In genomic region chr19:2823646-2824045, GRCh38 we compare ENCODE assay signal across 25 cellular contexts. TPM values are rescaled to one million over a fixed set of nuclear protein-coding genes. Genes with fewer than 3 reads are reported as not detected.
DNase-seq lines count a peak whose midpoint lies in the region; TF ChIP-seq lines count a peak whose summit lies in the region.
"Had no signal": no experiment of that assay in that cellular context is flagged by ENCODE, and none has a peak within 500 bp of the region (broad histone marks: within the 10 kb centered on the region; RNA-seq: fewer than 3 reads in every experiment).

No MANE protein-coding gene starts in this region.

- H3K9ac ChIP-seq in BLaER1: no peak overlapping the region

- no peaks in the 10 kb centered on the region for H3K27me3 ChIP-seq in BLaER1
- no peaks in the 10 kb centered on the region for H3K27me3 ChIP-seq in H7 (ENCODE audit: control insufficient read depth, insufficient read depth, low read length)
- H3K27me3 ChIP-seq in sigmoid colon: no peaks in the 10 kb centered on the region

- no peaks in the 10 kb centered on the region for H4K20me1 ChIP-seq in BLaER1

- DNase-seq in H7: peak; percentile 5
- no peak for DNase-seq in neural crest cell (ENCODE audit: low read depth, low spot score)
- DNase-seq in NCI-H2107 (lab: John Stamatoyannopoulos, UW): no peak
- DNase-seq in germinal center (ENCODE audit: low spot score): no peak
- no peak for DNase-seq in sigmoid colon
- DNase-seq: AML-193; Caco-2; Calu3; CD4-positive, alpha-beta T cell; CD8-positive, alpha-beta T cell; DMS 273 treated with DMSO at 0.1 percent for 48 hours; DMS153; DMS53; DMS79; DND-41; EL; GDM1 had no signal

- H3K27me3 Mint-ChIP-seq in neural crest cell (ENCODE audit: low read depth): no peaks in the 10 kb centered on the region
- H3K27me3 Mint-ChIP-seq: B cell; CD4-positive, alpha-beta T cell had no signal

- H3K36me3 Mint-ChIP-seq in neural crest cell (ENCODE audit: low read depth): peaks cover 23% of the 10 kb centered on the region

- TF ChIP-seq EP300 in sigmoid colon (IDR thresholded peaks at IDR 0.05): no peak

- TF ChIP-seq CTCF in neural crest cell (conservative IDR thresholded peaks at IDR 0.05): no peak
- TF ChIP-seq CTCF in sigmoid colon (IDR thresholded peaks at IDR 0.05): no peak

- H3K4me3 ChIP-seq in BLaER1 (no peak overlapping the region), H7 (ENCODE audit: insufficient read depth, low read depth, low read length) (no peak overlapping the region), sigmoid colon (no peak overlapping the region)
- H3K4me3 ChIP-seq: A549, GM12878 had no signal

- whole genome bisulfite sequencing in sigmoid colon, 2 donors: 84 to 89% methylated on average over 9 of the region's 9 CpGs

- H3K36me3 ChIP-seq in BLaER1: peaks cover 58% of the 10 kb centered on the region
- H3K36me3 ChIP-seq in H7 (replicated peaks; ENCODE audit: control insufficient read depth, insufficient read depth, low read length): peaks cover 3% of the 10 kb centered on the region
- peaks cover 0 to 32% (median 6%) of the 10 kb centered on the region in 4 donors for H3K36me3 ChIP-seq in sigmoid colon

- peak overlapping the region; percentile 49 for H3K4me3 Mint-ChIP-seq in neural crest cell
- H3K4me3 Mint-ChIP-seq: B cell; CD8-positive, alpha-beta T cell had no signal

- H3K27ac Mint-ChIP-seq in neural crest cell (ENCODE audit: unreplicated experiment): no peak overlapping the region
- H3K27ac Mint-ChIP-seq: B cell; CD4-positive, alpha-beta T cell; CD8-positive, alpha-beta T cell had no signal

- H3K27ac ChIP-seq in BLaER1 (0 out of 2 replicates have a peak overlapping the region, but pooled peaks have one; percentile 13), sigmoid colon (no peak overlapping the region)
- H3K27ac ChIP-seq: 22Rv1, A549, C4-2B had no signal

- peak overlapping the region; percentile 50 for H3K4me2 ChIP-seq in BLaER1
- H3K4me2 ChIP-seq: A549 had no signal

- intact Hi-C loops in sigmoid colon (cut with DNase I): no loop called here

- no peaks in the 10 kb centered on the region for H3K4me1 Mint-ChIP-seq in neural crest cell

- H3K9me3 Mint-ChIP-seq in neural crest cell: peaks cover 5% of the 10 kb centered on the region
- H3K9me3 Mint-ChIP-seq: CD4-positive, alpha-beta T cell; CD8-positive, alpha-beta T cell had no signal

- peaks cover 51% of the 10 kb centered on the region for H3K4me1 ChIP-seq in BLaER1
- H3K4me1 ChIP-seq in sigmoid colon: peaks cover 0 to 18% (median 10%) of the 10 kb centered on the region in 4 donors
- H3K4me1 ChIP-seq: A549, Caco-2 had no signal

- TF ChIP-seq POLR2A in sigmoid colon (IDR thresholded peaks at IDR 0.05): no peak

- peaks cover 59% of the 10 kb centered on the region for H3K9me3 ChIP-seq in BLaER1
- H3K9me3 ChIP-seq in sigmoid colon: no peaks in the 10 kb centered on the region
- H3K9me3 ChIP-seq: Caco-2 had no signal

RNA-seq across cellular contexts. Expression of gene ZNF554, which starts 4.0 kb away (rescaled TPM):
- 5.3 and 6.8 TPM in 2 replicates for total RNA-seq in H7 (2014; rRNA removed; shearing (Covaris generic))
- total RNA-seq in neural crest cell: 8.6 and 9.0 TPM in 2 replicates
- total RNA-seq in sigmoid colon: 1 to 10 TPM; 3.3 to 8.1 (median 4.2) TPM
- 1 to 10 TPM; 1.2 to 2.5 (median 2.4) TPM for polyA plus RNA-seq in sigmoid colon

RNA-seq across cellular contexts. Expression of gene ZNF555, which starts 17.6 kb away (rescaled TPM):
- 1.9 and 2.0 TPM in 2 replicates for total RNA-seq in H7 (2014; rRNA removed; shearing (Covaris generic))
- 10.5 and 11.4 TPM in 2 replicates for total RNA-seq in neural crest cell
- total RNA-seq in sigmoid colon: 10 to 100 TPM in 1 of 4 donors, 1 to 10 TPM in 3; 4.3 to 10.3 (median 6.3) TPM
- 1 to 10 TPM in 2 of 3 donors, under 1 TPM in 1; 0.92 to 2.4 (median 2.1) TPM for polyA plus RNA-seq in sigmoid colon

RNA-seq across cellular contexts. Expression of gene THOP1, which starts 38.3 kb away (rescaled TPM):
- total RNA-seq in H7 (2014; rRNA removed; shearing (Covaris generic)): 206 and 287 TPM in 2 replicates
- total RNA-seq in neural crest cell (171 and 173 TPM in 2 replicates), sigmoid colon (10 to 100 TPM; 23.2 to 61.8 (median 33.9) TPM)
- polyA plus RNA-seq in sigmoid colon: 10 to 100 TPM; 30.0 to 97.0 (median 51.1) TPM

RNA-seq across cellular contexts. Expression of gene SGTA, which starts 40.6 kb away (rescaled TPM):
- total RNA-seq in H7 (2014; rRNA removed; shearing (Covaris generic)): 97.4 and 103 TPM in 2 replicates
- total RNA-seq in neural crest cell (89.9 and 95.1 TPM in 2 replicates), sigmoid colon (10 to 100 TPM; 42.5 to 48.1 (median 45.2) TPM)
- polyA plus RNA-seq in sigmoid colon: 10 to 100 TPM; 51.1 to 80.7 (median 55.0) TPM

RNA-seq across cellular contexts. Expression of gene ZNF556, which starts 43.5 kb away (rescaled TPM):
- total RNA-seq in H7 (2014; rRNA removed; shearing (Covaris generic)): under 0.01 TPM in 2 replicates
- 0.05 TPM in 2 replicates for total RNA-seq in neural crest cell
- not detected for total RNA-seq in sigmoid colon
- not detected for polyA plus RNA-seq in sigmoid colon
- total RNA-seq: A172; B cell; Calu3; CD4-positive, alpha-beta T cell; CD8-positive, alpha-beta T cell; GM12878 had no signal
- polyA plus RNA-seq: A549, BJ, GM12878 had no signal
